Comparison of ENCODE assay signal across 15 cellular contexts in the genomic region with DNA sequence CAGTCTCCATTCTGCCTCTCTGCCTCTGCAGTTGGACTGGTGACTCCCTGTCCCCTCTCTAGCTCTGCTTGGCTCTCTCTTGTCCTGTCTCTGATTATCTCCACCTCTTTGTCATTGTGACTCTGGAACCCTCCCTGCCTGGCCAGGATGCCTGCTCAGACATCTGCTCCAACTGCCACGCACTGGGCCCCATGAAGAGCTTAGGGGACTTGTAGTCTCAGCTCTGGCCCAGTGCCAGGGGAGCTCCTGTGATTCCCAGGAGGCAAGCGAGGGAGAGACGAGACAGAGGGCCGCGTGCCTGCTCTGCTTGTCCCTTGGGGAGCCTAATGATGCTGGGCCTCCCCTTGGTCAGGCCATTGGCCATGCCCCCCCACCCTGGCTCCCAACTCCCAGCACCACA. TPM values are rescaled to one million over a fixed set of nuclear protein-coding genes. Genes with fewer than 3 reads are reported as not detected.
DNase-seq lines count a peak whose midpoint lies in the region; ATAC-seq, FAIRE-seq and TF ChIP-seq lines count a peak whose summit lies in the region.
"Had no signal": no experiment of that assay in that cellular context is flagged by ENCODE, and none has a peak within 500 bp of the region (broad histone marks: within the 10 kb centered on the region; RNA-seq: fewer than 3 reads in every experiment).

No MANE protein-coding gene starts in this region.

- H3K9me3 ChIP-seq in endothelial cell of umbilical vein (replicated peaks; ENCODE audit: control insufficient read depth, insufficient read depth, low read length), result no peaks in the 10 kb centered on the region
- H3K9me3 ChIP-seq in sigmoid colon, result no peaks in the 10 kb centered on the region
- H3K9me3 ChIP-seq in H9 (ENCODE audit: control insufficient read depth, low read depth, low read length), result no peaks in the 10 kb centered on the region

- H3K9ac ChIP-seq in endothelial cell of umbilical vein (replicated peaks; ENCODE audit: extremely low read depth, insufficient read depth, low read length) (no peak overlapping the region), H9 (ENCODE audit: extremely low read depth, insufficient read length, low read length) (no peak overlapping the region)

- WGBS in sigmoid colon, 2 donors, result 64 to 79% methylated on average over 5 of the region's 5 CpGs
- no CpG with 5 or more reads among the region's 5 CpGs for WGBS in H9 (ENCODE audit: extremely low coverage, insufficient read length, low lambda C conversion rate)

- H3K27ac ChIP-seq in endothelial cell of umbilical vein (ENCODE audit: insufficient read depth, low read depth, low read length) (no peak overlapping the region), sigmoid colon (peak overlapping the region in 3 of 4 donors; percentile 21 to 76 (median 44)), H9 (ENCODE audit: insufficient read length, low read depth, low read length) (no peak overlapping the region)
- H3K27ac ChIP-seq: HL-60 had no signal

- ATAC-seq in left colon, result no peak
- ATAC-seq in GM19452 (IDR thresholded peaks at IDR 0.05; ENCODE audit: unreplicated experiment), result no peak

- CTCF ChIA-PET in endothelial cell of umbilical vein (lab: Charles Lee), result interaction anchor here (0.6 to 1.8 kb wide), 8 partner anchors 11 to 100 kb away, joined by 3 to 5 read pairs (median 3); a partner anchor contains a TSS
- CTCF ChIA-PET in activated naive CD4-positive, alpha-beta T cell treated with anti-CD3 and anti-CD28 coated beads for 36 hours (lab: Charles Lee), result interaction anchor here (3.7 kb wide), 1 partner anchor 20 kb away, joined by 9 read pairs; no protein-coding TSS in a partner anchor

- intact Hi-C loops in endothelial cell of umbilical vein (cut with micrococcal nuclease), result no loop called here
- intact Hi-C loops in sigmoid colon (cut with DNase I), result no loop called here
- intact Hi-C loops in activated naive CD4-positive, alpha-beta T cell treated with anti-CD3 and anti-CD28 coated beads for 36 hours (cut with micrococcal nuclease), result no loop called here
- intact Hi-C loops in left colon (cut with DNase I, micrococcal nuclease), result no loop called here

- no peak overlapping the region for H4K5ac ChIP-seq in H9 (ENCODE audit: insufficient read length, low read depth, low read length)

- H3K23ac ChIP-seq in H9 (ENCODE audit: insufficient read length, low read depth, low read length), result no peak overlapping the region

- no peak overlapping the region for H3K18ac ChIP-seq in H9 (ENCODE audit: insufficient read length, low read depth, low read length)

- POLR2A ChIA-PET in endothelial cell of umbilical vein (lab: Charles Lee), result no interaction called here

- H2BK5ac ChIP-seq in H9 (ENCODE audit: insufficient read length, low read length), result no peak overlapping the region

- no peak overlapping the region for H4K8ac ChIP-seq in H9 (replicated peaks; ENCODE audit: insufficient read length, low read depth, low read length)

- H3K4me3 Mint-ChIP-seq in HFFc6, result no peak overlapping the region
- no peak overlapping the region for H3K4me3 Mint-ChIP-seq in activated naive CD4-positive, alpha-beta T cell treated with anti-CD3 and anti-CD28 coated beads for 36 hours
- no peak overlapping the region for H3K4me3 Mint-ChIP-seq in H9
- H3K4me3 Mint-ChIP-seq: T-helper 1 cell treated with Interleukin-12 subunit alpha and Interleukin-12 subunit beta and Interleukin-4 antibody, amounts not matched to agents 30 μg/mL and 1 μg/mL, for 36 hours had no signal

- peaks cover 33% of the 10 kb centered on the region for H3K4me1 Mint-ChIP-seq in HFFc6 (ENCODE audit: low read depth)
- H3K4me1 Mint-ChIP-seq in activated naive CD4-positive, alpha-beta T cell treated with anti-CD3 and anti-CD28 coated beads for 36 hours (ENCODE audit: low read depth), result no peaks in the 10 kb centered on the region
- peaks cover 14 to 24% of the 10 kb centered on the region in 2 experiments for H3K4me1 Mint-ChIP-seq in H9

- H2AK5ac ChIP-seq in H9 (ENCODE audit: insufficient read length, low read length), result no peak overlapping the region

- TF ChIP-seq POLR2A in endothelial cell of umbilical vein (IDR thresholded peaks at IDR 0.05; ENCODE audit: low read depth, low read length) (no peak), sigmoid colon (IDR thresholded peaks at IDR 0.05) (no peak)

- H2BK12ac ChIP-seq in H9 (ENCODE audit: insufficient read length, low read depth, low read length), result no peak overlapping the region

- H3K36me3 ChIP-seq in endothelial cell of umbilical vein (ENCODE audit: control insufficient read depth in 2 of 2, extremely low read depth in 1 of 2, insufficient read depth in 2 of 2, low read length in 2 of 2) (no peaks in the 10 kb centered on the region), sigmoid colon (no peaks in the 10 kb centered on the region)

- H3K9me3 Mint-ChIP-seq in HFFc6 (no peaks in the 10 kb centered on the region), H9 (no peaks in the 10 kb centered on the region)
- no peaks in the 10 kb centered on the region for H3K9me3 Mint-ChIP-seq in activated naive CD4-positive, alpha-beta T cell treated with anti-CD3 and anti-CD28 coated beads for 36 hours
- H3K9me3 Mint-ChIP-seq: T-helper 1 cell treated with Interleukin-12 subunit alpha and Interleukin-12 subunit beta and Interleukin-4 antibody, amounts not matched to agents 30 μg/mL and 1 μg/mL, for 36 hours had no signal

- H3K56ac ChIP-seq in H9 (ENCODE audit: insufficient read length, low read depth, low read length), result no peak overlapping the region

- no peaks in the 10 kb centered on the region for H3K36me3 Mint-ChIP-seq in HFFc6 (ENCODE audit: low read depth)
- H3K36me3 Mint-ChIP-seq in activated naive CD4-positive, alpha-beta T cell treated with anti-CD3 and anti-CD28 coated beads for 36 hours (ENCODE audit: low read depth), result no peaks in the 10 kb centered on the region
- H3K36me3 Mint-ChIP-seq in H9 (ENCODE audit: insufficient read depth in 1 of 3, low read depth in 3 of 3), result no peaks in the 10 kb centered on the region

- no peaks in the 10 kb centered on the region for H3K23me2 ChIP-seq in H9 (ENCODE audit: insufficient read length, low read depth, low read length, poor library complexity, severe bottlenecking)

- peaks cover 3% of the 10 kb centered on the region for H3K4me1 ChIP-seq in endothelial cell of umbilical vein (ENCODE audit: control insufficient read depth, extremely low read depth, insufficient read depth, low read length)
- H3K4me1 ChIP-seq in sigmoid colon, result peaks cover 0 to 23% (median 19%) of the 10 kb centered on the region in 4 donors
- peaks cover 4% of the 10 kb centered on the region; the same call in 1 of the 2 replicates for H3K4me1 ChIP-seq in H9 (ENCODE audit: insufficient read depth, low read length)

- peak overlapping the region; percentile 69 for H3K27ac Mint-ChIP-seq in HFFc6
- no peak overlapping the region for H3K27ac Mint-ChIP-seq in activated naive CD4-positive, alpha-beta T cell treated with anti-CD3 and anti-CD28 coated beads for 36 hours
- H3K27ac Mint-ChIP-seq in H9, result peak overlapping the region in 1 of 3 experiments; percentile 26; a peak in 1 of 7 replicates
- H3K27ac Mint-ChIP-seq: T-helper 1 cell treated with Interleukin-12 subunit alpha and Interleukin-12 subunit beta and Interleukin-4 antibody, amounts not matched to agents 30 μg/mL and 1 μg/mL, for 36 hours had no signal

- no TSS peak for BruUV-seq in endothelial cell of umbilical vein (replicated peaks; lab: Mats Ljungman, UMichigan)

- no peak overlapping the region for H3K14ac ChIP-seq in H9 (ENCODE audit: insufficient read depth, low read length)

- H3K4me3 ChIP-seq in endothelial cell of umbilical vein (replicated peaks in 1 of 3; ENCODE audit: insufficient read depth in 1 of 3, low read depth in 1 of 3, low read length in 3 of 3) (no peak overlapping the region), sigmoid colon (no peak overlapping the region)

- DNase-seq in HFFc6, result no peak
- DNase-seq in NCI-H524 (lab: John Stamatoyannopoulos, UW), result peak; percentile 96 to 98
- no peak for DNase-seq in endothelial cell of umbilical vein (ENCODE audit: low read depth, low spot score)
- DNase-seq in sigmoid colon, result no peak
- no peak for DNase-seq in activated naive CD4-positive, alpha-beta T cell treated with anti-CD3 and anti-CD28 coated beads for 36 hours
- no peak for DNase-seq in H9
- no peak for DNase-seq in left colon
- DNase-seq: activated T-cell treated with anti-CD3 and anti-CD28 coated beads for 4 hours; DMS53; HCEC 1CT; NCI-H2029 treated with DMSO at 0.1 percent for 48 hours; stimulated activated CD4-positive, alpha-beta T cell treated with anti-CD3 and anti-CD28 coated beads, Interleukin-4, amount 100 ng/mL, for 1 hour had no signal

- H2BK15ac ChIP-seq in H9 (ENCODE audit: low read depth, low read length), result no peak overlapping the region

- dilution Hi-C loops in endothelial cell of umbilical vein (cut with MboI; ENCODE audit: extremely low pct_ligation_motif_present, low sequenced_read_pairs), result no loop called here

- no peak overlapping the region for H2BK20ac ChIP-seq in H9 (ENCODE audit: low read depth, low read length, poor library complexity, severe bottlenecking)

- H3K79me2 ChIP-seq in endothelial cell of umbilical vein (ENCODE audit: control insufficient read depth, insufficient read depth, low read length) (no peaks in the 10 kb centered on the region), H9 (ENCODE audit: insufficient read depth, low read length) (no peaks in the 10 kb centered on the region)

- no peaks in the 10 kb centered on the region for H3K9me1 ChIP-seq in endothelial cell of umbilical vein (replicated peaks; ENCODE audit: control insufficient read depth, extremely low read depth, insufficient read depth, low read length)

- H2BK120ac ChIP-seq in H9 (ENCODE audit: low read depth, low read length, poor library complexity, severe bottlenecking), result no peak overlapping the region

- H4K20me1 ChIP-seq in endothelial cell of umbilical vein (replicated peaks; ENCODE audit: control insufficient read depth, extremely low read depth, insufficient read depth, low read length) (no peaks in the 10 kb centered on the region), H9 (ENCODE audit: control insufficient read depth, insufficient read depth, insufficient read length) (peaks cover 5% of the 10 kb centered on the region)

- H3K27me3 Mint-ChIP-seq in HFFc6 (ENCODE audit: insufficient read depth), result peaks cover 1% of the 10 kb centered on the region; the same call in 1 of the 2 replicates
- H3K27me3 Mint-ChIP-seq in activated naive CD4-positive, alpha-beta T cell treated with anti-CD3 and anti-CD28 coated beads for 36 hours (ENCODE audit: low read depth), result no peaks in the 10 kb centered on the region
- no peaks in the 10 kb centered on the region; the same call in none of the 2 replicates for H3K27me3 Mint-ChIP-seq in H9 (ENCODE audit: low read depth)

- peak overlapping the region; percentile 63 for H2AFZ ChIP-seq in endothelial cell of umbilical vein (ENCODE audit: low read depth, low read length)
- no peak overlapping the region for H2AFZ ChIP-seq in H9 (ENCODE audit: low read length)

- TF ChIP-seq CTCF in HFFc6 (IDR thresholded peaks at IDR 0.05) (no peak), endothelial cell of umbilical vein (IDR thresholded peaks at IDR 0.05; ENCODE audit: extremely low read depth in 1 of 2, insufficient read depth in 1 of 2, low read depth in 1 of 2, low read length in 2 of 2) (no peak), sigmoid colon (IDR thresholded peaks at IDR 0.05) (no peak), H9 (conservative IDR thresholded peaks at IDR 0.05) (no peak)

- H3T11ph ChIP-seq in H9 (ENCODE audit: low read length), result no peak overlapping the region

- no peak overlapping the region for H3K4me2 ChIP-seq in endothelial cell of umbilical vein (ENCODE audit: insufficient read depth, low read length)
- H3K4me2 ChIP-seq in H9 (ENCODE audit: insufficient read depth, insufficient read length, low read length), result no peak overlapping the region

- H4K91ac ChIP-seq in H9 (ENCODE audit: insufficient read length, low read depth, low read length), result no peak overlapping the region

- H3K27me3 ChIP-seq in endothelial cell of umbilical vein (ENCODE audit: control insufficient read depth in 2 of 2, insufficient read depth in 2 of 2, low read length in 2 of 2) (no peaks in the 10 kb centered on the region), sigmoid colon (no peaks in the 10 kb centered on the region), H9 (ENCODE audit: insufficient read depth, low read length) (no peaks in the 10 kb centered on the region)

- FAIRE-seq in endothelial cell of umbilical vein (lab: Jason Lieb, UNC), result no peak

- H3K4ac ChIP-seq in H9 (ENCODE audit: low read depth, low read length), result no peak overlapping the region

- TF ChIP-seq EP300 in sigmoid colon (IDR thresholded peaks at IDR 0.05), result no peak

- H3K79me1 ChIP-seq in H9 (ENCODE audit: insufficient read depth, low read depth, low read length, poor library complexity, severe bottlenecking), result no peaks in the 10 kb centered on the region

RNA-seq across cellular contexts. Expression of a gene that starts 26.2 kb away (rescaled TPM):
- 1,000 to 10,000 TPM; 1,011 to 1,270 (median 1,111) TPM for total RNA-seq in HFFc6 (2021; fragmentation: NEBNext Ultra II Directional; extraction: Animal tissue kit (Norgen Biotek cat#: 25700))
- total RNA-seq in endothelial cell of umbilical vein (1,127 and 1,236 TPM in 2 replicates), sigmoid colon (1,000 to 10,000 TPM; 1,247 to 2,632 (median 2,024) TPM), H9 (2021) (1,592 and 1,656 TPM in 2 replicates), left colon (100 to 1,000 TPM; 894 to 910 TPM)
- polyA plus RNA-seq in endothelial cell of umbilical vein (2,177 and 2,233 TPM in 2 replicates), sigmoid colon (1,000 to 10,000 TPM; 1,880 to 2,993 (median 2,094) TPM)
- 2,878 and 3,285 TPM in 2 replicates for polyA plus RNA-seq in endothelial cell of umbilical vein (2011; cell fraction: cytosol; rRNA removed)
- polyA plus RNA-seq in endothelial cell of umbilical vein (2011; cell fraction: nucleus; rRNA removed), result 757 and 761 TPM in 2 replicates
- polyA plus RNA-seq in endothelial cell of umbilical vein (2012), result 1,767 and 2,009 TPM in 2 replicates
- polyA minus RNA-seq in endothelial cell of umbilical vein, result 662 and 669 TPM in 2 replicates
- polyA minus RNA-seq in endothelial cell of umbilical vein (2011; cell fraction: cytosol; rRNA and poly(A)+ RNA removed), result 1,316 TPM
- 163 and 166 TPM in 2 replicates for polyA minus RNA-seq in endothelial cell of umbilical vein (2011; cell fraction: nucleus; rRNA and poly(A)+ RNA removed)
- 1,000 to 10,000 TPM; 1,927 to 1,957 TPM for total RNA-seq in activated naive CD4-positive, alpha-beta T cell treated with anti-CD3 and anti-CD28 coated beads for 36 hours

RNA-seq across cellular contexts. Expression of a gene that starts 34.5 kb away (rescaled TPM):
- 10 to 100 TPM; 31.7 to 43.3 (median 37.4) TPM for total RNA-seq in HFFc6 (2021; fragmentation: NEBNext Ultra II Directional; extraction: Animal tissue kit (Norgen Biotek cat#: 25700))
- total RNA-seq in endothelial cell of umbilical vein (29.2 and 30.5 TPM in 2 replicates), sigmoid colon (1 to 10 TPM; 6.3 to 7.5 (median 7.0) TPM), H9 (2021) (23.5 and 24.0 TPM in 2 replicates), left colon (1 to 10 TPM; 7.4 to 9.1 TPM)
- polyA plus RNA-seq in endothelial cell of umbilical vein (37.7 and 38.7 TPM in 2 replicates), sigmoid colon (1 to 10 TPM; 3.0 to 7.6 (median 4.2) TPM)
- polyA plus RNA-seq in endothelial cell of umbilical vein (2011; cell fraction: cytosol; rRNA removed), result 26.7 and 27.3 TPM in 2 replicates
- polyA plus RNA-seq in endothelial cell of umbilical vein (2011; cell fraction: nucleus; rRNA removed), result 14.0 and 15.4 TPM in 2 replicates
- 13.1 and 13.8 TPM in 2 replicates for polyA plus RNA-seq in endothelial cell of umbilical vein (2012)
- polyA minus RNA-seq in endothelial cell of umbilical vein, result 39.9 and 48.0 TPM in 2 replicates
- 33.2 TPM for polyA minus RNA-seq in endothelial cell of umbilical vein (2011; cell fraction: cytosol; rRNA and poly(A)+ RNA removed)
- polyA minus RNA-seq in endothelial cell of umbilical vein (2011; cell fraction: nucleus; rRNA and poly(A)+ RNA removed), result 15.0 and 20.0 TPM in 2 replicates
- 1 to 10 TPM; 8.2 to 9.1 TPM for total RNA-seq in activated naive CD4-positive, alpha-beta T cell treated with anti-CD3 and anti-CD28 coated beads for 36 hours

RNA-seq across cellular contexts. Expression of a gene that starts 38.5 kb away (rescaled TPM):
- 10 to 100 TPM; 40.0 to 49.2 (median 41.5) TPM for total RNA-seq in HFFc6 (2021; fragmentation: NEBNext Ultra II Directional; extraction: Animal tissue kit (Norgen Biotek cat#: 25700))
- total RNA-seq in endothelial cell of umbilical vein, result 12.3 and 13.4 TPM in 2 replicates
- 32.9 and 41.2 TPM in 2 replicates for polyA plus RNA-seq in endothelial cell of umbilical vein
- polyA plus RNA-seq in endothelial cell of umbilical vein (2011; cell fraction: cytosol; rRNA removed), result 19.2 and 21.5 TPM in 2 replicates
- 26.2 and 28.1 TPM in 2 replicates for polyA plus RNA-seq in endothelial cell of umbilical vein (2011; cell fraction: nucleus; rRNA removed)
- 14.0 and 23.9 TPM in 2 replicates for polyA plus RNA-seq in endothelial cell of umbilical vein (2012)
- 14.8 and 40.9 TPM in 2 replicates for polyA minus RNA-seq in endothelial cell of umbilical vein
- 32.8 TPM for polyA minus RNA-seq in endothelial cell of umbilical vein (2011; cell fraction: cytosol; rRNA and poly(A)+ RNA removed)
- 7.0 and 7.5 TPM in 2 replicates for polyA minus RNA-seq in endothelial cell of umbilical vein (2011; cell fraction: nucleus; rRNA and poly(A)+ RNA removed)
- total RNA-seq in sigmoid colon, result 10 to 100 TPM in 3 of 4 donors, 1 to 10 TPM in 1; 1.4 to 25.3 (median 16.6) TPM
- 100 to 1,000 TPM; 122 to 279 (median 146) TPM for polyA plus RNA-seq in sigmoid colon
- 10 to 100 TPM; 62.1 to 68.9 TPM for total RNA-seq in activated naive CD4-positive, alpha-beta T cell treated with anti-CD3 and anti-CD28 coated beads for 36 hours
- total RNA-seq in H9 (2021), result 62.6 and 63.6 TPM in 2 replicates
- total RNA-seq in left colon, result 100 to 1,000 TPM; 153 to 160 TPM

RNA-seq across cellular contexts. Expression of a gene that starts 47.0 kb away (rescaled TPM):
- 10 to 100 TPM; 10.5 to 13.2 (median 11.0) TPM for total RNA-seq in HFFc6 (2021; fragmentation: NEBNext Ultra II Directional; extraction: Animal tissue kit (Norgen Biotek cat#: 25700))
- total RNA-seq in endothelial cell of umbilical vein, result 6.6 and 8.2 TPM in 2 replicates
- 23.7 and 30.6 TPM in 2 replicates for polyA plus RNA-seq in endothelial cell of umbilical vein
- polyA plus RNA-seq in endothelial cell of umbilical vein (2011; cell fraction: cytosol; rRNA removed), result 15.3 and 19.4 TPM in 2 replicates
- 5.9 and 6.3 TPM in 2 replicates for polyA plus RNA-seq in endothelial cell of umbilical vein (2011; cell fraction: nucleus; rRNA removed)
- 7.2 and 7.6 TPM in 2 replicates for polyA plus RNA-seq in endothelial cell of umbilical vein (2012)
- 7.7 and 7.9 TPM in 2 replicates for polyA minus RNA-seq in endothelial cell of umbilical vein
- 16.3 TPM for polyA minus RNA-seq in endothelial cell of umbilical vein (2011; cell fraction: cytosol; rRNA and poly(A)+ RNA removed)
- 1.5 TPM in 1 of 2 replicates, not detected in the other for polyA minus RNA-seq in endothelial cell of umbilical vein (2011; cell fraction: nucleus; rRNA and poly(A)+ RNA removed)
- total RNA-seq in sigmoid colon, result 10 to 100 TPM; 16.3 to 35.3 (median 22.1) TPM
- polyA plus RNA-seq in sigmoid colon, result 10 to 100 TPM in 1 of 3 donors, 1 to 10 TPM in 2; 3.2 to 14.9 (median 7.2) TPM
- total RNA-seq in activated naive CD4-positive, alpha-beta T cell treated with anti-CD3 and anti-CD28 coated beads for 36 hours, result 1 to 10 TPM; 5.4 to 5.7 TPM
- 3.0 and 3.1 TPM in 2 replicates for total RNA-seq in H9 (2021)
- total RNA-seq in left colon, result 1 to 10 TPM; 6.1 to 8.6 TPM

RNA-seq across cellular contexts. Expression of a gene that starts 48.0 kb away (rescaled TPM):
- 10 to 100 TPM; 29.6 to 39.3 (median 33.9) TPM for total RNA-seq in HFFc6 (2021; fragmentation: NEBNext Ultra II Directional; extraction: Animal tissue kit (Norgen Biotek cat#: 25700))
- total RNA-seq in endothelial cell of umbilical vein, result 15.8 and 20.5 TPM in 2 replicates
- polyA plus RNA-seq in endothelial cell of umbilical vein, result 50.3 and 54.3 TPM in 2 replicates
- polyA plus RNA-seq in endothelial cell of umbilical vein (2011; cell fraction: cytosol; rRNA removed), result 27.3 and 28.0 TPM in 2 replicates
- polyA plus RNA-seq in endothelial cell of umbilical vein (2011; cell fraction: nucleus; rRNA removed), result 17.2 TPM in 2 replicates
- polyA plus RNA-seq in endothelial cell of umbilical vein (2012), result 25.0 and 34.4 TPM in 2 replicates
- polyA minus RNA-seq in endothelial cell of umbilical vein, result 33.9 and 36.6 TPM in 2 replicates
- 31.9 TPM for polyA minus RNA-seq in endothelial cell of umbilical vein (2011; cell fraction: cytosol; rRNA and poly(A)+ RNA removed)
- polyA minus RNA-seq in endothelial cell of umbilical vein (2011; cell fraction: nucleus; rRNA and poly(A)+ RNA removed), result 5.6 and 8.2 TPM in 2 replicates
- 10 to 100 TPM; 48.5 to 72.4 (median 51.7) TPM for total RNA-seq in sigmoid colon
- 100 to 1,000 TPM in 2 of 3 donors, 10 to 100 TPM in 1; 62.4 to 117 (median 105) TPM for polyA plus RNA-seq in sigmoid colon
- total RNA-seq in activated naive CD4-positive, alpha-beta T cell treated with anti-CD3 and anti-CD28 coated beads for 36 hours, result 10 to 100 TPM; 81.8 to 85.8 TPM
- 7.4 and 8.4 TPM in 2 replicates for total RNA-seq in H9 (2021)
- total RNA-seq in left colon, result 10 to 100 TPM; 81.5 to 96.7 TPM

Comparison
In these comparisons a context has a peak if more than half of its experiments do, and no peak if none do; other contexts are left out.
1. DNase-seq: peak in NCI-H524 (2 of 2); none in HFFc6 (single experiment), endothelial cell of umbilical vein (single experiment), sigmoid colon (single experiment), activated naive CD4-positive, alpha-beta T cell treated with anti-CD3 and anti-CD28 coated beads for 36 hours (single experiment), H9 (single experiment) and left colon (0 of 2).
2. H3K27ac ChIP-seq: peak in sigmoid colon (3 of 4); none in endothelial cell of umbilical vein (single experiment) and H9 (single experiment).